Comparison of ENCODE assay signal across 7 cellular contexts in the genomic region with DNA sequence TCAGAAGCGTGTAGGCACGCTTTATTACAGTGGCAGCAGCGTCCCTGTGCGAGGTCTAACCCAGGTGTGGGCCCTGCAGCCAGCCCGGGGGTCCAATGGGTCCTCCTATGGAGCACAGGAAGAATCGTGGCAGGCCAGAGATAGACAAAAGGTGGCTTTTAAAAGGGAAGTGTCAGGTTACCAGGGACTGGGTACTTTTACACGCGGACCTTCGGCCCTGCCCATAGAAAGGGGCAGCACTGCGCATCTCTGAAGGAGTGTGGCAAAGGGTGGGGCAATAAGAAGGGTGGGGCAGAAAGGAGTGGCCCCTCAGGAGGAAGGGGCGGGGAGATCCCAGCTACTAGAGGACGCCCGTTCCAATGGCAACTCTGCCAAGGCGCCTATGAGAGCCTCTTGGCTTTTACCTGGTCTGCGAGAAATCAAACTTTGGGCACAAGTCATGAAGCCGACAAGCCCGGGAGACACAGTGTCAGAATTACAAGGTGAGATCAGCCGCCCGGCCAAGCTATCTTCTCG.
A peak's percentile ranks its signal among the peaks of the same experiment; 100 is the strongest.
DNase-seq lines count a peak whose midpoint lies in the region; ATAC-seq and TF ChIP-seq lines count a peak whose summit lies in the region.

No MANE protein-coding gene starts in this region.

- peaks cover 0 to 9% (median 8%) of the 10 kb centered on the region in 6 donors for H3K36me3 ChIP-seq in spleen

- no peak for TF ChIP-seq POLR2A in spleen (IDR thresholded peaks at IDR 0.05)

- H3K4me1 ChIP-seq in spleen, result peaks cover 17 to 53% (median 32%) of the 10 kb centered on the region in 6 donors

- peak overlapping the region; percentile 53 to 94 (median 90) for H3K27ac ChIP-seq in spleen

- TF ChIP-seq CTCF in GM13977 (IDR thresholded peaks at IDR 0.05; ENCODE audit: extremely low read depth, insufficient read depth, missing control alignments) (no peak), spleen (IDR thresholded peaks at IDR 0.05 in 8 of 11, conservative IDR thresholded peaks at IDR 0.05 in 3 of 11) (no peak)

- H3K27me3 ChIP-seq in spleen (replicated peaks in 1 of 7), result no peaks in the 10 kb centered on the region

- peak; percentile 81 for ATAC-seq in HG02759 (IDR thresholded peaks at IDR 0.05; ENCODE audit: unreplicated experiment)

- no peaks in the 10 kb centered on the region for H3K9me3 ChIP-seq in spleen

- in situ Hi-C loops in GM13977 (cut with MboI; ENCODE audit: low pct_unique_long_range_greater_than_20kb, low sequenced_read_pairs, unreplicated experiment), result no loop called here

- DNase-seq in GM13977 (ENCODE audit: low spot score), result peak; percentile 67
- peak; percentile 80 for DNase-seq in NCI-H1105 (lab: John Stamatoyannopoulos, UW)
- DNase-seq in SW 1271 (lab: John Stamatoyannopoulos, UW), result peak; percentile 74 to 97
- DNase-seq in astrocyte of the hippocampus (ENCODE audit: low read depth, low spot score), result peak; percentile 88
- DNase-seq in spleen, result peak; percentile 90

- WGBS in spleen, 5 donors, result 0 to 1% (median 0%) methylated on average over 19 to 20 of the region's 20 CpGs

- H3K4me3 ChIP-seq in iPS-11a (ENCODE audit: low read depth, low read length) (peak overlapping the region; percentile 88), spleen (peak overlapping the region; percentile 58 to 95 (median 84))

- intact Hi-C loops in spleen (cut with DNase I; ENCODE audit: low total_unique reads), result no loop called here

Comparison
In these comparisons a context has a peak if more than half of its experiments do, and no peak if none do; other contexts are left out.
1. Peak in every context shown above with its lines: DNase-seq, ATAC-seq, H3K4me3 ChIP-seq and H3K27ac ChIP-seq.